In genomic region chr12:28191018-28191595, GRCh38 we compare ENCODE assay signal across 8 cellular contexts. TPM values are rescaled to one million over a fixed set of nuclear protein-coding genes. Genes with fewer than 3 reads are reported as not detected.
DNase-seq lines count a peak whose midpoint lies in the region; ATAC-seq and TF ChIP-seq lines count a peak whose summit lies in the region.

No MANE protein-coding gene starts in this region.

- peaks cover 21% of the 10 kb centered on the region for H3K9me3 Mint-ChIP-seq in endodermal cell

- peak overlapping the region; percentile 93 for H3K4me3 ChIP-seq in endodermal cell (ENCODE audit: low read length)
- H3K4me3 ChIP-seq in muscle layer of colon (ENCODE audit: low read depth in 1 of 2, low read length in 2 of 2), result peak overlapping the region; percentile 91 to 92
- peak overlapping the region; percentile 92 to 95 for H3K4me3 ChIP-seq in testis

- H3K27ac Mint-ChIP-seq in endodermal cell, result peak overlapping the region; percentile 98

- H3K4me1 ChIP-seq in endodermal cell (ENCODE audit: control insufficient read depth, insufficient read depth, low read length) (no peaks in the 10 kb centered on the region), muscle layer of colon (ENCODE audit: insufficient read depth, low read length) (peaks cover 16% of the 10 kb centered on the region), testis (peaks cover 15% of the 10 kb centered on the region)

- H3K9me3 ChIP-seq in endodermal cell (ENCODE audit: control insufficient read depth, low read length), result no peaks in the 10 kb centered on the region
- H3K9me3 ChIP-seq in muscle layer of colon (ENCODE audit: low read length), result no peaks in the 10 kb centered on the region
- H3K9me3 ChIP-seq in testis, result no peaks in the 10 kb centered on the region

- in situ Hi-C loops in ACHN (cut with HindIII; ENCODE audit: low pct_ligation_motif_present, low pct_unique_long_range_greater_than_20kb, low sequenced_read_pairs), result no loop called here

- H3K27ac ChIP-seq in endodermal cell (ENCODE audit: low read depth, low read length), result no peak overlapping the region
- H3K27ac ChIP-seq in muscle layer of colon (ENCODE audit: low read depth, low read length), result peak overlapping the region; percentile 87
- H3K27ac ChIP-seq in testis, result peak overlapping the region; percentile 95 to 98

- peak overlapping the region; percentile 86 for H3K4me3 Mint-ChIP-seq in endodermal cell

- DNase-seq in ACHN (peak; percentile 83), HS-5 (ENCODE audit: low read depth) (peak; percentile 68), endodermal cell (no peak), testis (no peak), NCI-H1092 (lab: John Stamatoyannopoulos, UW) (no peak)
- DNase-seq in activated CD4-positive, alpha-beta T cell treated with anti-CD3 and anti-CD28 coated beads for 1 hour, result peak; percentile 16

- H3K36me3 ChIP-seq in endodermal cell (ENCODE audit: control insufficient read depth, insufficient read depth, low read length) (no peaks in the 10 kb centered on the region), muscle layer of colon (ENCODE audit: insufficient read depth, low read length) (no peaks in the 10 kb centered on the region), testis (ENCODE audit: low read depth, missing control alignments) (no peaks in the 10 kb centered on the region)

- no peak for TF ChIP-seq POLR2A in testis (IDR thresholded peaks at IDR 0.05)

- no peaks in the 10 kb centered on the region for H3K27me3 Mint-ChIP-seq in endodermal cell (ENCODE audit: insufficient read depth)

- TF ChIP-seq CTCF in endodermal cell (conservative IDR thresholded peaks at IDR 0.05) (no peak), testis (IDR thresholded peaks at IDR 0.05) (no peak)

- intact Hi-C loops in testis (cut with DNase I; ENCODE audit: low total_unique reads), result no loop called here

- H3K9ac ChIP-seq in endodermal cell (ENCODE audit: extremely low read depth, low read length, poor library complexity, severe bottlenecking), result peak overlapping the region; percentile 83
- peak overlapping the region; percentile 74 for H3K9ac ChIP-seq in muscle layer of colon (ENCODE audit: low read length)

- H3K4me1 Mint-ChIP-seq in endodermal cell, result peaks cover 7% of the 10 kb centered on the region

- 10% methylated on average over 2 to 11 of the region's 14 CpGs for WGBS in endodermal cell (ENCODE audit: insufficient coverage in 1 of 2, insufficient read length in 1 of 2), 2 experiments
- 8 to 10% methylated on average over 14 of the region's 14 CpGs for WGBS in testis, 2 donors

- peaks cover 27% of the 10 kb centered on the region for H3K36me3 Mint-ChIP-seq in endodermal cell (ENCODE audit: low read depth)

- ATAC-seq in GM18873 (IDR thresholded peaks at IDR 0.05; ENCODE audit: low FRiP score, unreplicated experiment), result peak; percentile 8

- no peaks in the 10 kb centered on the region for H3K27me3 ChIP-seq in endodermal cell (ENCODE audit: control insufficient read depth, insufficient read depth, low read length, poor library complexity, severe bottlenecking)
- H3K27me3 ChIP-seq in muscle layer of colon (ENCODE audit: control insufficient read depth in 1 of 2, insufficient read depth in 2 of 2, low read length in 2 of 2), result no peaks in the 10 kb centered on the region
- H3K27me3 ChIP-seq in testis, result no peaks in the 10 kb centered on the region

RNA-seq across cellular contexts. Expression of gene CCDC91, which starts 0.9 kb away (rescaled TPM):
- total RNA-seq in endodermal cell (10 to 100 TPM; 25.3 to 45.7 TPM), testis (100 to 1,000 TPM in 1 of 2 donors, 10 to 100 TPM in 1; 92.1 to 226 TPM)
- 19.3 TPM for polyA plus RNA-seq in endodermal cell (2013, experiment 1 of 2)
- 20.1 TPM for polyA plus RNA-seq in endodermal cell (2013, experiment 2 of 2)
- polyA plus RNA-seq in testis (ENCODE audit: insufficient read depth, low read depth, low replicate concordance), result 60.6 TPM

Comparison
In these comparisons a context has a peak if more than half of its experiments do, and no peak if none do; other contexts are left out.
1. DNase-seq: peak in ACHN (single experiment), HS-5 (single experiment) and activated CD4-positive, alpha-beta T cell treated with anti-CD3 and anti-CD28 coated beads for 1 hour (single experiment); none in endodermal cell (single experiment), testis (single experiment) and NCI-H1092 (single experiment).
2. Peak in every context shown above with its lines, with median percentiles within 50 percentile points of each other: H3K4me3 ChIP-seq.